In the genomic region with DNA sequence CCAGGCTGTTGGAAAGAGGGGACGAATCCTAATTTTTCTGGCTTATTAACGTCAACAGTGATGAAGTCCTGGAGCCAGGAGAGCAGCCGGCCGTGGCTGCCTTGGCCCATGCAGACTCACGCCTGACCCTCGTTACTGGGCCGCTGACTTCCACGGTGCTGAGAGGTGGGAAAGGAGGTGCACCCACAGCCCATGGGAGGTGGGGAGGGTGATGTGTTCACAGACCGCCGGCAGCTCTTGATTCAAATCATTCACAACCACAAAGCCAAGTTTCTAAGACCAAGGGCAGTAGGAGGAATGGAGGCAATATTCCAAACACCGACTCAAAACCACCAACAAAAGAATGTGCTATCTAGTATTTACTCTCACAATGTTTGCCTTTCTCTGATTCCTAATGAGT, we compare ENCODE assay signal across 14 cellular contexts. TPM values are rescaled to one million over a fixed set of nuclear protein-coding genes. Genes with fewer than 3 reads are reported as not detected.
A peak's percentile ranks its signal among the peaks of the same experiment; 100 is the strongest.
DNase-seq lines count a peak whose midpoint lies in the region; ATAC-seq and TF ChIP-seq lines count a peak whose summit lies in the region.
"Had no signal": no experiment of that assay in that cellular context is flagged by ENCODE, and none has a peak within 500 bp of the region (broad histone marks: within the 10 kb centered on the region; RNA-seq: fewer than 3 reads in every experiment).

No MANE protein-coding gene starts in this region.

- peaks cover 100% of the 10 kb centered on the region for H3K4me1 Mint-ChIP-seq in chondrocyte (ENCODE audit: low read depth)
- H3K4me1 Mint-ChIP-seq: activated CD4-positive, alpha-beta T cell treated with anti-CD3 and anti-CD28 coated beads, Interleukin-2, amount 10 ng/mL, durations not matched to agents 24 days and 14 days; CD14-positive monocyte; T-cell had no signal

- no peaks in the 10 kb centered on the region for H3K9me3 ChIP-seq in HEK293 (ENCODE audit: control insufficient read depth, insufficient read depth, low read depth, low read length)
- no peaks in the 10 kb centered on the region for H3K9me3 ChIP-seq in mesenchymal stem cell (ENCODE audit: control insufficient read depth, low read length)
- H3K9me3 ChIP-seq in stomach smooth muscle (ENCODE audit: control insufficient read depth in 2 of 2, low read length in 2 of 2) = no peaks in the 10 kb centered on the region

- 92% methylated on average over 7 of the region's 11 CpGs for WGBS in mesenchymal stem cell

- peaks cover 46% of the 10 kb centered on the region for H3K36me3 Mint-ChIP-seq in chondrocyte (ENCODE audit: low read depth)
- H3K36me3 Mint-ChIP-seq: CD14-positive monocyte, T-cell had no signal

- H2BK15ac ChIP-seq in mesenchymal stem cell (ENCODE audit: low read depth, poor library complexity, severe bottlenecking) = no peak overlapping the region

- H3K36me3 ChIP-seq in HEK293 (ENCODE audit: control insufficient read depth in 2 of 2, insufficient read depth in 1 of 2, low read length in 2 of 2) (no peaks in the 10 kb centered on the region), mesenchymal stem cell (ENCODE audit: control insufficient read depth in 1 of 2, insufficient read depth in 2 of 2, low read depth in 1 of 2, low read length in 2 of 2) (peaks cover 0 to 25% of the 10 kb centered on the region in 2 experiments), stomach smooth muscle (ENCODE audit: control insufficient read depth in 2 of 2, insufficient read depth in 2 of 2, low read length in 2 of 2) (peaks cover 5 to 11% of the 10 kb centered on the region in 2 donors)

- no peak overlapping the region for H3K14ac ChIP-seq in mesenchymal stem cell (ENCODE audit: low read length in 2 of 2)

- DNase-seq in chondrocyte (ENCODE audit: low spot score) = no peak
- no peak for DNase-seq in mesenchymal stem cell
- no peak for DNase-seq in germinal center (ENCODE audit: low spot score)
- no peak for DNase-seq in activated naive CD4-positive, alpha-beta T cell (lab: John Stamatoyannopoulos, UW)
- DNase-seq: activated CD4-positive, alpha-beta T cell treated with anti-CD3 and anti-CD28 coated beads, Interleukin-2, amount 10 ng/mL, durations not matched to agents 24 days and 14 days; NCI-H2171 treated with DMSO at 0.1 percent for 48 hours; T-cell had no signal

- H3K4me3 ChIP-seq in HEK293 (ENCODE audit: low read depth, low read length) (no peak overlapping the region), mesenchymal stem cell (ENCODE audit: insufficient read depth in 1 of 2, low read depth in 1 of 2, low read length in 2 of 2) (no peak overlapping the region), stomach smooth muscle (ENCODE audit: low read length in 2 of 2) (peak overlapping the region in 1 of 2 donors; percentile 36)

- peak overlapping the region; percentile 72 for H4K8ac ChIP-seq in mesenchymal stem cell (ENCODE audit: low read length)

- H3K4me3 Mint-ChIP-seq in chondrocyte (ENCODE audit: unreplicated experiment) = no peak overlapping the region
- H3K4me3 Mint-ChIP-seq: activated CD4-positive, alpha-beta T cell treated with anti-CD3 and anti-CD28 coated beads, Interleukin-2, amount 10 ng/mL, durations not matched to agents 24 days and 14 days; activated T-helper 1 cell treated with anti-CD3 and anti-CD28 coated beads, Interleukin-12 subunit alpha, Interleukin-12 subunit beta, Interleukin-2, Interleukin-4 antibody, amounts not matched to agents 30 ng/mL and 10 ng/mL and 1 ng/mL, durations not matched to agents 14 hours and 24 hours and 36 hours; CD14-positive monocyte; T-cell had no signal

- peak overlapping the region in 1 of 2 experiments; percentile 35 for H3K18ac ChIP-seq in mesenchymal stem cell (ENCODE audit: low read depth in 1 of 2, low read length in 2 of 2)

- ATAC-seq in GM19328 (IDR thresholded peaks at IDR 0.05; ENCODE audit: unreplicated experiment) = no peak
- no peak for ATAC-seq in HG02588 (IDR thresholded peaks at IDR 0.05; ENCODE audit: unreplicated experiment)
- ATAC-seq: T-cell had no signal

- H3K27me3 ChIP-seq in mesenchymal stem cell (ENCODE audit: control insufficient read depth in 1 of 2, insufficient read depth in 1 of 2, low read length in 2 of 2) = no peaks in the 10 kb centered on the region
- no peaks in the 10 kb centered on the region for H3K27me3 ChIP-seq in stomach smooth muscle (ENCODE audit: control insufficient read depth in 1 of 2, insufficient read depth in 2 of 2, low read length in 2 of 2)

- peak overlapping the region in 1 of 2 experiments; percentile 14 for H3K23ac ChIP-seq in mesenchymal stem cell (ENCODE audit: low read length in 2 of 2)

- H2BK5ac ChIP-seq in mesenchymal stem cell (ENCODE audit: low read depth, low read length, poor library complexity, severe bottlenecking) = peak overlapping the region; percentile 91

- H3K4me2 ChIP-seq in mesenchymal stem cell (ENCODE audit: low read length, poor library complexity, severe bottlenecking) = no peak overlapping the region

- no peak for TF ChIP-seq CTCF in HEK293 (tag by site-specific recombination; IDR thresholded peaks at IDR 0.05)
- no peak for TF ChIP-seq CTCF in chondrocyte (IDR thresholded peaks at IDR 0.05)

- peak overlapping the region; percentile 98 for H3K27ac Mint-ChIP-seq in chondrocyte (ENCODE audit: unreplicated experiment)
- H3K27ac Mint-ChIP-seq: activated CD4-positive, alpha-beta T cell treated with anti-CD3 and anti-CD28 coated beads, Interleukin-2, amount 10 ng/mL, durations not matched to agents 24 days and 14 days; activated T-helper 1 cell treated with anti-CD3 and anti-CD28 coated beads, Interleukin-12 subunit alpha, Interleukin-12 subunit beta, Interleukin-2, Interleukin-4 antibody, amounts not matched to agents 30 ng/mL and 10 ng/mL and 1 ng/mL, durations not matched to agents 14 hours and 24 hours and 36 hours; CD14-positive monocyte; T-cell had no signal

- H3K9ac ChIP-seq in mesenchymal stem cell (ENCODE audit: low read length) (peak overlapping the region; percentile 59), stomach smooth muscle (ENCODE audit: low read length in 2 of 2) (peak overlapping the region; percentile 37 to 55)

- CTCF ChIA-PET in HEK293 (lab: Yijun Ruan, JAX) = interaction anchor here (0.6 to 1.8 kb wide), 2 partner anchors 8 to 21 kb away, joined by 3 read pairs; no protein-coding TSS in a partner anchor

- H3K4me1 ChIP-seq in HEK293 (ENCODE audit: control insufficient read depth, insufficient read depth, low read length) (peaks cover 4% of the 10 kb centered on the region; the same call in 1 of the 2 replicates), mesenchymal stem cell (ENCODE audit: control insufficient read depth, insufficient read depth, low read depth, low read length) (peaks cover 42% of the 10 kb centered on the region), stomach smooth muscle (ENCODE audit: control insufficient read depth, insufficient read depth, low read length) (peaks cover 82% of the 10 kb centered on the region)

- no peak overlapping the region for H2BK120ac ChIP-seq in mesenchymal stem cell (ENCODE audit: low read depth, low read length)

- H3K27ac ChIP-seq in HEK293 (ENCODE audit: extremely low read depth, low read depth, low read length) = no peak overlapping the region
- H3K27ac ChIP-seq in mesenchymal stem cell (ENCODE audit: low read length, poor library complexity, severe bottlenecking) = peak overlapping the region; percentile 99
- peak overlapping the region; percentile 100 for H3K27ac ChIP-seq in stomach smooth muscle (ENCODE audit: low read length)
- H3K27ac ChIP-seq: HL-60 had no signal

- H2BK12ac ChIP-seq in mesenchymal stem cell (ENCODE audit: low read length in 2 of 2) = peak overlapping the region in 1 of 2 experiments; percentile 29

- no peaks in the 10 kb centered on the region for H3K9me3 Mint-ChIP-seq in chondrocyte (ENCODE audit: low read depth)
- H3K9me3 Mint-ChIP-seq: T-cell had no signal

- H3K79me1 ChIP-seq in mesenchymal stem cell (replicated peaks; ENCODE audit: low read length, poor library complexity, severe bottlenecking) = peaks cover 4% of the 10 kb centered on the region

- POLR2A ChIA-PET in HEK293 (lab: Yijun Ruan, JAX) = no interaction called here

- no peak overlapping the region for H3K4ac ChIP-seq in mesenchymal stem cell (ENCODE audit: low read depth in 1 of 2, low read length in 2 of 2)

- peak overlapping the region; percentile 67 for H2AK5ac ChIP-seq in mesenchymal stem cell (ENCODE audit: low read length, severe bottlenecking)

- H4K91ac ChIP-seq in mesenchymal stem cell (ENCODE audit: low read length) = no peak overlapping the region

- H3K27me3 Mint-ChIP-seq in chondrocyte (ENCODE audit: low read depth) = no peaks in the 10 kb centered on the region

- H2AFZ ChIP-seq in mesenchymal stem cell (ENCODE audit: low read depth, low read length) = no peak overlapping the region

TF ChIP-seq in HEK293, 187 proteins besides CTCF, POLR2A, EP300 and RAD21 (continues in another document):
- TF ChIP-seq ZFHX2 (tag by site-specific recombination; conservative IDR thresholded peaks at IDR 0.05) (peak; percentile 63), ZEB2 (tag by site-specific recombination; IDR thresholded peaks at IDR 0.05) (no peak)
- TF ChIP-seq, protein P1, sequence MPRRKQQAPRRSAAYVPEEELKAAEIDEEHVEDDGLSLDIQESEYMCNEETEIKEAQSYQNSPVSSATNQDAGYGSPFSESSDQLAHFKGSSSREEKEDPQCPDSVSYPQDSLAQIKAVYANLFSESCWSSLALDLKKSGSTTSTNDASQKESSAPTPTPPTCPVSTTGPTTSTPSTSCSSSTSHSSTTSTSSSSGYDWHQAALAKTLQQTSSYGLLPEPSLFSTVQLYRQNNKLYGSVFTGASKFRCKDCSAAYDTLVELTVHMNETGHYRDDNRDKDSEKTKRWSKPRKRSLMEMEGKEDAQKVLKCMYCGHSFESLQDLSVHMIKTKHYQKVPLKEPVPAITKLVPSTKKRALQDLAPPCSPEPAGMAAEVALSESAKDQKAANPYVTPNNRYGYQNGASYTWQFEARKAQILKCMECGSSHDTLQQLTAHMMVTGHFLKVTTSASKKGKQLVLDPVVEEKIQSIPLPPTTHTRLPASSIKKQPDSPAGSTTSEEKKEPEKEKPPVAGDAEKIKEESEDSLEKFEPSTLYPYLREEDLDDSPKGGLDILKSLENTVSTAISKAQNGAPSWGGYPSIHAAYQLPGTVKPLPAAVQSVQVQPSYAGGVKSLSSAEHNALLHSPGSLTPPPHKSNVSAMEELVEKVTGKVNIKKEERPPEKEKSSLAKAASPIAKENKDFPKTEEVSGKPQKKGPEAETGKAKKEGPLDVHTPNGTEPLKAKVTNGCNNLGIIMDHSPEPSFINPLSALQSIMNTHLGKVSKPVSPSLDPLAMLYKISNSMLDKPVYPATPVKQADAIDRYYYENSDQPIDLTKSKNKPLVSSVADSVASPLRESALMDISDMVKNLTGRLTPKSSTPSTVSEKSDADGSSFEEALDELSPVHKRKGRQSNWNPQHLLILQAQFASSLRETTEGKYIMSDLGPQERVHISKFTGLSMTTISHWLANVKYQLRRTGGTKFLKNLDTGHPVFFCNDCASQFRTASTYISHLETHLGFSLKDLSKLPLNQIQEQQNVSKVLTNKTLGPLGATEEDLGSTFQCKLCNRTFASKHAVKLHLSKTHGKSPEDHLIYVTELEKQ (tag by site-specific recombination; IDR thresholded peaks at IDR 0.05; ENCODE audit: borderline replicate concordance) = no peak

RNA-seq across cellular contexts. Expression of a gene that starts 24.3 kb away (rescaled TPM):
- total RNA-seq in chondrocyte = 1,370 to 2,411 TPM (median 2,366 TPM) in 3 replicates
- 2,099 TPM for polyA plus RNA-seq in mesenchymal stem cell (2013, experiment 1 of 2)
- polyA plus RNA-seq in mesenchymal stem cell (2013, experiment 2 of 2) = 2,053 TPM
- total RNA-seq: activated CD4-positive, alpha-beta T cell treated with anti-CD3 and anti-CD28 coated beads, Interleukin-2, amount 10 ng/mL, durations not matched to agents 24 days and 14 days; activated T-helper 1 cell treated with anti-CD3 and anti-CD28 coated beads, Interleukin-12 subunit alpha, Interleukin-12 subunit beta, Interleukin-2, Interleukin-4 antibody, amounts not matched to agents 30 ng/mL and 10 ng/mL and 1 ng/mL, durations not matched to agents 14 hours and 24 hours and 36 hours had no signal
- polyA plus RNA-seq: CD14-positive monocyte had no signal

RNA-seq across cellular contexts. Expression of a gene that starts 24.4 kb away (rescaled TPM):
- 2,319 to 5,210 TPM (median 5,209 TPM) in 3 replicates for total RNA-seq in chondrocyte
- 2,271 TPM for polyA plus RNA-seq in mesenchymal stem cell (2013, experiment 1 of 2)
- 2,270 TPM for polyA plus RNA-seq in mesenchymal stem cell (2013, experiment 2 of 2)
- total RNA-seq: activated CD4-positive, alpha-beta T cell treated with anti-CD3 and anti-CD28 coated beads, Interleukin-2, amount 10 ng/mL, durations not matched to agents 24 days and 14 days; activated T-helper 1 cell treated with anti-CD3 and anti-CD28 coated beads, Interleukin-12 subunit alpha, Interleukin-12 subunit beta, Interleukin-2, Interleukin-4 antibody, amounts not matched to agents 30 ng/mL and 10 ng/mL and 1 ng/mL, durations not matched to agents 14 hours and 24 hours and 36 hours had no signal
